Comparison of ENCODE assay signal across 8 cellular contexts in the genomic region with DNA sequence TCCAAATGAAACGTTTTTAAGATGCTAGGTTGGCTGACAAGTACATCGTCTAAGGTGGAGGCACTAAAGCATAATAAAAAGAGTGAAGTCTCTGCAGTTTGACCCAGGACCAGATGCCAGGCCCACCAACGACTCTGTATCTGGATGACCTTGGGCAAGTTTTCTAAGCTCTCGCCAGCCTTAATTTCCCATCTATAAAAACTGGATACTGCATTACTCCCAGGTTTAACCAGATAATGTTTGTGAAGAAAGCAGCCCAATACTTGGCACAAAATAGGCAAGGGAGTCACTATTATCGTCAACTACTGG. TPM values are rescaled to one million over a fixed set of nuclear protein-coding genes. Genes with fewer than 3 reads are reported as not detected.
A peak's percentile ranks its signal among the peaks of the same experiment; 100 is the strongest.
DNase-seq lines count a peak whose midpoint lies in the region; TF ChIP-seq lines count a peak whose summit lies in the region.

No MANE protein-coding gene starts in this region.

- DNase-seq in SK-N-MC (ENCODE audit: low read depth, low spot score) (no peak), fibroblast of lung (ENCODE audit: low read depth in 2 of 2) (no peak), cortex of kidney (lab: John Stamatoyannopoulos, UW) (no peak), dermis blood vessel endothelial cell (no peak), NCI-H146 treated with DMSO at 0.1 percent for 48 hours (lab: John Stamatoyannopoulos, UW; ENCODE audit: unreplicated experiment) (no peak), NCI-H1092 treated with DMSO at 0.1 percent for 48 hours (lab: John Stamatoyannopoulos, UW) (no peak)

- no peak for TF ChIP-seq CTCF in fibroblast of lung (conservative IDR thresholded peaks at IDR 0.05 in 1 of 2, IDR thresholded peaks at IDR 0.05 in 1 of 2; ENCODE audit: low read depth in 1 of 2, low read length in 2 of 2)

- H3K27me3 ChIP-seq in fibroblast of lung (ENCODE audit: control insufficient read depth, insufficient read depth, low read length) (peaks cover 11% of the 10 kb centered on the region), rectal smooth muscle tissue (ENCODE audit: control insufficient read depth, insufficient read depth, low read length) (no peaks in the 10 kb centered on the region)

- H4K20me1 ChIP-seq in fibroblast of lung (ENCODE audit: control insufficient read depth, extremely low read depth, insufficient read depth, low read length) = no peaks in the 10 kb centered on the region

- peak overlapping the region; percentile 92 for H3K27ac ChIP-seq in SK-N-MC
- H3K27ac ChIP-seq in fibroblast of lung (ENCODE audit: insufficient read depth, low read length) = peak overlapping the region; percentile 96
- peak overlapping the region; percentile 99 for H3K27ac ChIP-seq in rectal smooth muscle tissue (ENCODE audit: low read depth, low read length)

- H3K9ac ChIP-seq in SK-N-MC (ENCODE audit: insufficient read length) (peak overlapping the region; percentile 86), fibroblast of lung (ENCODE audit: insufficient read depth, low read length) (no peak overlapping the region), rectal smooth muscle tissue (ENCODE audit: low read length) (no peak overlapping the region)

- H3K36me3 ChIP-seq in SK-N-MC (ENCODE audit: insufficient read depth, low read length) (no peaks in the 10 kb centered on the region), fibroblast of lung (ENCODE audit: control insufficient read depth, insufficient read depth, low read length) (no peaks in the 10 kb centered on the region), rectal smooth muscle tissue (ENCODE audit: control insufficient read depth, insufficient read depth, low read length) (no peaks in the 10 kb centered on the region)

- H3K4me1 ChIP-seq in fibroblast of lung (ENCODE audit: control insufficient read depth, extremely low read depth, insufficient read depth, low read length) (peaks cover 5% of the 10 kb centered on the region), rectal smooth muscle tissue (ENCODE audit: control insufficient read depth, insufficient read depth, low read length) (peaks cover 10% of the 10 kb centered on the region)

- H3K4me3 ChIP-seq in GM08714 (ENCODE audit: low read length) = peak overlapping the region; percentile 66
- peak overlapping the region; percentile 98 for H3K4me3 ChIP-seq in SK-N-MC
- H3K4me3 ChIP-seq in fibroblast of lung (replicated peaks in 1 of 4; ENCODE audit: control extremely low read depth in 1 of 4, insufficient read depth in 1 of 4, low read depth in 3 of 4, low read length in 4 of 4) = peak overlapping the region; percentile 67 to 80 (median 74)
- peak overlapping the region; percentile 92 for H3K4me3 ChIP-seq in rectal smooth muscle tissue (ENCODE audit: low read length)

- H2AFZ ChIP-seq in fibroblast of lung (ENCODE audit: low read length) = peak overlapping the region; percentile 93

- H3K79me2 ChIP-seq in fibroblast of lung (ENCODE audit: control insufficient read depth, insufficient read depth, low read length) = no peaks in the 10 kb centered on the region

- H3K9me3 ChIP-seq in SK-N-MC (ENCODE audit: low read depth, low read length) = no peaks in the 10 kb centered on the region
- H3K9me3 ChIP-seq in fibroblast of lung (ENCODE audit: control insufficient read depth, insufficient read depth, low read depth, low read length) = no peaks in the 10 kb centered on the region

- H3K4me2 ChIP-seq in fibroblast of lung (ENCODE audit: extremely low read depth, insufficient read depth, low read length) = peak overlapping the region; percentile 96

RNA-seq across cellular contexts. Expression of gene FAM83F, which starts 49.0 kb away (rescaled TPM):
- total RNA-seq in fibroblast of lung (under 0.01 TPM in 1 of 2 replicates, not detected in the other), dermis blood vessel endothelial cell (under 0.01 TPM in 2 replicates)
- 0.01 TPM in 1 of 2 replicates, not detected in the other for polyA plus RNA-seq in fibroblast of lung
- not detected in 2 replicates for polyA plus RNA-seq in fibroblast of lung (2012)
- not detected in 2 replicates for polyA minus RNA-seq in fibroblast of lung (ENCODE audit: low replicate concordance)
